In the genomic region with DNA sequence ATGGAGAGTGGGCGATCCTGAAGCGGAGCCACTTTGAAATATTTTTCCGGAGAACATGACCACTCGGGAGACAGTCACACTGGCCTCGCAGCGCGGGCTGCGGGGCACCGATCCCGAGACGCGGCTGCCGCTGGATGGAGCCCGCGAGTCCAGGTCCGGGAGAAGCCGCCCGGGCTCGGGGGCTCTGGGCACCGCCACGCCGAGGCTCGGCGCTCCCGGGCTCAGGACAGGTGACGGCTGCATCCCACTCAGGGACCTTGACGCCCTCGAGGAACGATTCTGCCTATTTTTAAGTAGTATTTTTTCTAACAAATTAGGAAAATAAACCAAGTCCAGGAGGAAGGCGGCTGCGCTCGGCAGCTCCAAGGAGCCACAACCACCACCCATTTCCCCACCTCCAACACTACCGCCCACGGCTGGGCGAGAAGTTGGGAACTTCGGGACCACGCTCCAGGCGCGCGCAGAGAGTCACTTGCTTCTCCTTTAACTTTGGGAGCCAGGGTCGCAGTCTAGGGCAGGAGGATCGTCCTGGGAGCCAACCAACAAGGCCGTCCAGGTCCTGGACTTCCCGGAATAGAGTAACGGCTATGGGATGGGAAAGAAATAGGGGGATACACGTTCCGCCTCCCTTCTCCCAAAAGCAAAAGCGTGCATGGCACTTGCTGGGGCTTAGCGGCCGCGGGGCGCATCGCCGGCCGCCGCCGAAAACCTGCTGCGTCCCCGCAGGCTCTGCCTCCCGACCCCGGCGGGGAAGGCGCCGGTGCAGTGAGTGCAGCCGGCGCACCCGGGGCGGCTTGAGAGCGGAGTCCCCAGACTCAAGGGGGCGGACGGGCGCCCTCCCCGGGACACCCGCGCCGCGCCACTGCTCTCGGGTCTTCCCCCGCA, we compare ENCODE assay signal across 8 cellular contexts. TPM values are rescaled to one million over a fixed set of nuclear protein-coding genes. Genes with fewer than 3 reads are reported as not detected.
DNase-seq lines count a peak whose midpoint lies in the region; ATAC-seq lines count a peak whose summit lies in the region.

No MANE protein-coding gene starts in this region.

- DNase-seq in NOMO-1 (lab: John Stamatoyannopoulos, UW; ENCODE audit: unreplicated experiment in 2 of 2) (peak; percentile 28 to 41), NOMO-1 treated with dmso at 0.1 percent for 144 hours (lab: John Stamatoyannopoulos, UW; ENCODE audit: unreplicated experiment) (no peak), NCI-H526 (lab: John Stamatoyannopoulos, UW) (peak; percentile 43 to 91), activated T-cell treated with anti-CD3 and anti-CD28 coated beads for 4 hours (peak; percentile 22), fibroblast of gingiva (ENCODE audit: low read depth) (peak; percentile 20), myocyte (ENCODE audit: low read depth) (peak; percentile 46)
- DNase-seq in stimulated activated naive CD8-positive, alpha-beta T cell treated with anti-CD3 and anti-CD28 coated beads, Interleukin-15, amount 100 ng/mL, for 72 hours = peak; percentile 50 to 51

- no peaks in the 10 kb centered on the region for H3K9me3 Mint-ChIP-seq in stimulated activated naive CD8-positive, alpha-beta T cell treated with anti-CD3 and anti-CD28 coated beads, Interleukin-15, amount 100 ng/mL, for 72 hours

- H3K4me1 Mint-ChIP-seq in stimulated activated naive CD8-positive, alpha-beta T cell treated with anti-CD3 and anti-CD28 coated beads, Interleukin-15, amount 100 ng/mL, for 72 hours = peaks cover 28% of the 10 kb centered on the region

- peak; percentile 77 for ATAC-seq in stimulated activated naive CD8-positive, alpha-beta T cell treated with anti-CD3 and anti-CD28 coated beads, Interleukin-15, amount 100 ng/mL, for 72 hours
- no peak for ATAC-seq in GM19455 (IDR thresholded peaks at IDR 0.05; ENCODE audit: unreplicated experiment)

- peaks cover 86% of the 10 kb centered on the region for H3K27me3 Mint-ChIP-seq in stimulated activated naive CD8-positive, alpha-beta T cell treated with anti-CD3 and anti-CD28 coated beads, Interleukin-15, amount 100 ng/mL, for 72 hours

- H3K4me3 Mint-ChIP-seq in stimulated activated naive CD8-positive, alpha-beta T cell treated with anti-CD3 and anti-CD28 coated beads, Interleukin-15, amount 100 ng/mL, for 72 hours = peak overlapping the region; percentile 65 to 75

- H3K27ac Mint-ChIP-seq in stimulated activated naive CD8-positive, alpha-beta T cell treated with anti-CD3 and anti-CD28 coated beads, Interleukin-15, amount 100 ng/mL, for 72 hours = no peak overlapping the region

RNA-seq across cellular contexts. Expression of a gene that starts 0.9 kb away (rescaled TPM):
- total RNA-seq in myocyte = not detected in 2 replicates
- 0.45 TPM for polyA plus RNA-seq in myocyte (2012)

RNA-seq across cellular contexts. Expression of a gene that starts 40.7 kb away (rescaled TPM):
- total RNA-seq in myocyte = 27.3 and 28.5 TPM in 2 replicates
- polyA plus RNA-seq in myocyte (2012) = 15.0 TPM
